In genomic region chr9:3181049-3181953, GRCh38 we compare ENCODE assay signal across 9 cellular contexts.
DNase-seq lines count a peak whose midpoint lies in the region; ATAC-seq and TF ChIP-seq lines count a peak whose summit lies in the region.
"Had no signal": no experiment of that assay in that cellular context is flagged by ENCODE, and none has a peak within 500 bp of the region (broad histone marks: within the 10 kb centered on the region; RNA-seq: fewer than 3 reads in every experiment).

No MANE protein-coding gene starts in this region.

- TF ChIP-seq CTCF in GM12873 (IDR thresholded peaks at IDR 0.05; ENCODE audit: insufficient read depth, low read depth, low read length, missing control alignments) (peak; percentile 59), uterus (IDR thresholded peaks at IDR 0.05) (peak in 1 of 4 experiments; percentile 14)

- no peaks in the 10 kb centered on the region for H3K4me1 ChIP-seq in uterus

- ATAC-seq in HG02938 (IDR thresholded peaks at IDR 0.05; ENCODE audit: unreplicated experiment) (peak; percentile 76), GM21526 (IDR thresholded peaks at IDR 0.05; ENCODE audit: low FRiP score, unreplicated experiment) (no peak)
- ATAC-seq in activated naive CD4-positive, alpha-beta T cell treated with anti-CD3 and anti-CD28 coated beads, Interleukin-2, amount 50 U/mL, for 72 hours, result peak; percentile 71 to 95

- intact Hi-C loops in uterus (cut with DNase I; ENCODE audit: low total_unique reads), result no loop called here

- no peak for TF ChIP-seq POLR2A in uterus (IDR thresholded peaks at IDR 0.05)

- DNase-seq in NCI-H345 (lab: John Stamatoyannopoulos, UW), result peak; percentile 83
- peak in 1 of 2 donors; percentile 65 for DNase-seq in activated naive CD4-positive, alpha-beta T cell treated with anti-CD3 and anti-CD28 coated beads, Interleukin-2, amount 50 U/mL, for 72 hours (ENCODE audit: low spot score in 2 of 2)
- peak; percentile 41 for DNase-seq in iPS DF 4.7 (ENCODE audit: extremely low read depth, low spot score)
- peak in 2 of 3 donors; percentile 19 to 27 for DNase-seq in stimulated activated CD4-positive, alpha-beta T cell treated with anti-CD3 and anti-CD28 coated beads, Interleukin-12 subunit alpha, Interleukin-12 subunit beta, amount 100 ng/mL, for 48 hours (ENCODE audit: low read depth in 2 of 3, low spot score in 1 of 3)
- DNase-seq in uterus, result no peak
- DNase-seq: activated B cell treated with CpG ODN at 0.5 μM for 24 hours had no signal

- H3K36me3 Mint-ChIP-seq in activated naive CD4-positive, alpha-beta T cell treated with anti-CD3 and anti-CD28 coated beads, Interleukin-2, amount 50 U/mL, for 72 hours, result no peaks in the 10 kb centered on the region

- H3K27me3 ChIP-seq in uterus, result no peaks in the 10 kb centered on the region

- no peak overlapping the region for H3K27ac Mint-ChIP-seq in activated naive CD4-positive, alpha-beta T cell treated with anti-CD3 and anti-CD28 coated beads, Interleukin-2, amount 50 U/mL, for 72 hours
- H3K27ac Mint-ChIP-seq: activated B cell treated with CpG ODN at 0.5 μM for 24 hours had no signal

- H3K9me3 ChIP-seq in uterus, result no peaks in the 10 kb centered on the region

- no peak overlapping the region for H3K27ac ChIP-seq in uterus

- no peaks in the 10 kb centered on the region for H3K9me3 Mint-ChIP-seq in activated naive CD4-positive, alpha-beta T cell treated with anti-CD3 and anti-CD28 coated beads, Interleukin-2, amount 50 U/mL, for 72 hours
- H3K9me3 Mint-ChIP-seq: activated B cell treated with CpG ODN at 0.5 μM for 24 hours had no signal

- no peak overlapping the region for H3K4me3 ChIP-seq in uterus

- H3K36me3 ChIP-seq in uterus, result no peaks in the 10 kb centered on the region

Comparison
In these comparisons a context has a peak if more than half of its experiments do, and no peak if none do; other contexts are left out.
1. DNase-seq: peak in NCI-H345 (single experiment), iPS DF 4.7 (single experiment) and stimulated activated CD4-positive, alpha-beta T cell treated with anti-CD3 and anti-CD28 coated beads, Interleukin-12 subunit alpha, Interleukin-12 subunit beta, amount 100 ng/mL, for 48 hours (2 of 3); none in uterus (0 of 2).